In the genomic region with DNA sequence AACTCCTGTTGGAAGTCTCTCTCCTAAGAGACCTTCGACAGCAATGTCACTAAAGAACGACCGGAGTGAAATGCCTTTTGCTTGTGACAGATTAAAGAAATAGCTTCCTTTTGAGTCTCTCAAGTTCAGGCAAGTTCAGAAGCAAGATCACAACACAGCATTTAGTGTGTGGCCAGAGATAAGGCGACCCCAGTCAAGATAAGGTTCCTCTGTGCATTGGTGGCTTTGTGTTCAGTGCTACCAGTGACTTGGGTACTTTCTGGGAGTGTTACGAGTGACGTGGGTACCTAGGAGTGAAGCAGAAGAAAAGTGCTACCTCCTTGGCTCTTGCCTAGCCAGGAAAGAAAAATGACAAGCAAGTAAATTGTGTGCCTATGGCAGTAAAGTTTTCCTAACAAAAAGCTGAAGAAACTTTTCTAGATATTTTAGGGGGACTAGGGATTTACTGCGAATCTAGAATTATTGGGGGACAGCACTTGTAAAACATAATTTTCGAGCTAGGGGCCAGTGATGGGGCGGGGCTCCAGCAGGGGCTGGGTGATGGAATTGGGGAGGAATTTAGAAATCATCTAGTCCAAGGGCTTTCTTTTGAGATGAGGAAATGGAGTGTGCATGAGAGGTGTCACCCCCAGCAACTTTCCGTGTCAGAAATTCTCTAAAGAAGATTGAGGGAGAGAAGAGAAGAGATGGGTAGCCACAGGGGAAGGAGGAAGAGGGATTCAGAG, we compare ENCODE assay signal across 1 cellular context.
TF ChIP-seq lines count a peak whose summit lies in the region.

No MANE protein-coding gene starts in this region.

TF ChIP-seq in WTC11, 78 proteins besides CTCF, POLR2A, EP300 and RAD21 (continued from another document):
- TF ChIP-seq, protein P1, sequence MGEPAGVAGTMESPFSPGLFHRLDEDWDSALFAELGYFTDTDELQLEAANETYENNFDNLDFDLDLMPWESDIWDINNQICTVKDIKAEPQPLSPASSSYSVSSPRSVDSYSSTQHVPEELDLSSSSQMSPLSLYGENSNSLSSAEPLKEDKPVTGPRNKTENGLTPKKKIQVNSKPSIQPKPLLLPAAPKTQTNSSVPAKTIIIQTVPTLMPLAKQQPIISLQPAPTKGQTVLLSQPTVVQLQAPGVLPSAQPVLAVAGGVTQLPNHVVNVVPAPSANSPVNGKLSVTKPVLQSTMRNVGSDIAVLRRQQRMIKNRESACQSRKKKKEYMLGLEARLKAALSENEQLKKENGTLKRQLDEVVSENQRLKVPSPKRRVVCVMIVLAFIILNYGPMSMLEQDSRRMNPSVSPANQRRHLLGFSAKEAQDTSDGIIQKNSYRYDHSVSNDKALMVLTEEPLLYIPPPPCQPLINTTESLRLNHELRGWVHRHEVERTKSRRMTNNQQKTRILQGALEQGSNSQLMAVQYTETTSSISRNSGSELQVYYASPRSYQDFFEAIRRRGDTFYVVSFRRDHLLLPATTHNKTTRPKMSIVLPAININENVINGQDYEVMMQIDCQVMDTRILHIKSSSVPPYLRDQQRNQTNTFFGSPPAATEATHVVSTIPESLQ (CRISPR knock-in tag; IDR thresholded peaks at IDR 0.05) = no peak
- no peak for TF ChIP-seq SP1 (CRISPR knock-in tag; conservative IDR thresholded peaks at IDR 0.05)
- TF ChIP-seq, protein P2, sequence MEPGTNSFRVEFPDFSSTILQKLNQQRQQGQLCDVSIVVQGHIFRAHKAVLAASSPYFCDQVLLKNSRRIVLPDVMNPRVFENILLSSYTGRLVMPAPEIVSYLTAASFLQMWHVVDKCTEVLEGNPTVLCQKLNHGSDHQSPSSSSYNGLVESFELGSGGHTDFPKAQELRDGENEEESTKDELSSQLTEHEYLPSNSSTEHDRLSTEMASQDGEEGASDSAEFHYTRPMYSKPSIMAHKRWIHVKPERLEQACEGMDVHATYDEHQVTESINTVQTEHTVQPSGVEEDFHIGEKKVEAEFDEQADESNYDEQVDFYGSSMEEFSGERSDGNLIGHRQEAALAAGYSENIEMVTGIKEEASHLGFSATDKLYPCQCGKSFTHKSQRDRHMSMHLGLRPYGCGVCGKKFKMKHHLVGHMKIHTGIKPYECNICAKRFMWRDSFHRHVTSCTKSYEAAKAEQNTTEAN (CRISPR knock-in tag; IDR thresholded peaks at IDR 0.05) = no peak
TF ChIP-seq in WTC11: peak in this region for 0.
